In the genomic region with DNA sequence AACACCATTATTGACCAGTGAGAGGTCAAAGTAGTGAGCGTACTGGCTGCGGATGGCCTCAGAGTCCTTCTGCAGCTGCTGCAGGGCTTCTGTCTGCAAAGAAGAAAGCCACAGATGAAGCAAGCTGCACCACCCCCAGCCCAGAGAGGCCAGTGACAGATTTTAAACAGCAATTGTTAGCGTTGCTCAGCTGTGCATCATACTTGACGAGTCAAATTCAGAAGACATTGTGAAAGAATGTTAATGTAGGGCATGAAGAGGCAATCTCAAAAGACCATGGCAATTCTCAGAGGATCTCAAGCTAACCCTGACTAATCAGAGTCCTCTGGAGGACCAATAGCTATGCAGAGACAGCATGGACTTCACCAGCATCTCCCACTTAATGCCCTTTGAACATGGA, we compare ENCODE assay signal across 23 cellular contexts. TPM values are rescaled to one million over a fixed set of nuclear protein-coding genes. Genes with fewer than 3 reads are reported as not detected.
DNase-seq lines count a peak whose midpoint lies in the region; ATAC-seq and TF ChIP-seq lines count a peak whose summit lies in the region.
"Had no signal": no experiment of that assay in that cellular context is flagged by ENCODE, and none has a peak within 500 bp of the region (broad histone marks: within the 10 kb centered on the region; RNA-seq: fewer than 3 reads in every experiment).

No MANE protein-coding gene starts in this region.

- TF ChIP-seq POLR2A in IMR-90 (IDR thresholded peaks at IDR 0.05; ENCODE audit: low read depth, low read length): no peak

- peak overlapping the region; percentile 76 for H2BK5ac ChIP-seq in IMR-90 (ENCODE audit: low read depth, low read length, poor library complexity, severe bottlenecking)

- H3K14ac ChIP-seq in IMR-90 (replicated peaks; ENCODE audit: low read depth, low read length): no peak overlapping the region

- DNase-seq in AG10803 (ENCODE audit: low read depth) (peak; percentile 77), IMR-90 (peak; percentile 82), astrocyte of the spinal cord (ENCODE audit: low read depth, low spot score) (peak; percentile 2), iris pigment epithelial cell (ENCODE audit: low read depth) (peak; percentile 64), NCI-H524 treated with DMSO at 0.1 percent for 48 hours (lab: John Stamatoyannopoulos, UW) (no peak), HEK293T (ENCODE audit: extremely low spot score) (no peak)
- DNase-seq: activated CD4-positive, alpha-beta memory T cell treated with anti-CD3 and anti-CD28 coated beads for 36 hours; Calu3; hypothalamus; kidney glomerular epithelial cell; NCI-H1694 treated with DMSO at 0.1 percent for 48 hours; NCI-H345; NK-92 treated with Interleukin-12 subunit alpha and Interleukin-12 subunit beta, amount 100 ng/mL, for 24 hours; psoas muscle; stimulated activated CD8-positive, alpha-beta memory T cell treated with anti-CD3 and anti-CD28 coated beads, Interleukin-4, amount 100 ng/mL, for 48 hours; T-cell had no signal

- no peak overlapping the region for H2AK9ac ChIP-seq in IMR-90 (replicated peaks; ENCODE audit: low read depth, low read length, poor library complexity)

- H2BK120ac ChIP-seq in IMR-90 (ENCODE audit: low read depth, low read length): no peak overlapping the region

- no TSS peak for BruUV-seq in IMR-90 (replicated peaks; lab: Mats Ljungman, UMichigan)

- peaks cover 5% of the 10 kb centered on the region; the same call in 1 of the 2 replicates for H3K4me1 ChIP-seq in IMR-90 (ENCODE audit: control insufficient read depth, insufficient read depth, low read length)
- H3K4me1 ChIP-seq: psoas muscle had no signal

- H3K4me2 ChIP-seq in IMR-90 (ENCODE audit: low read depth, low read length): no peak overlapping the region

- 0 out of 2 replicates have a peak overlapping the region, but pooled peaks have one; percentile 26 for H2AK5ac ChIP-seq in IMR-90 (ENCODE audit: low read depth, low read length)

- H4K20me1 ChIP-seq in IMR-90 (ENCODE audit: insufficient read depth, low read length): peaks cover 8% of the 10 kb centered on the region

- H3K27ac ChIP-seq in IMR-90 (ENCODE audit: insufficient read depth, low read length): peak overlapping the region; percentile 34; the same call in 1 of the 2 replicates
- H3K27ac ChIP-seq: psoas muscle had no signal

- no peak overlapping the region for H2AFZ ChIP-seq in IMR-90 (replicated peaks; ENCODE audit: low read length, poor library complexity)

- no peak overlapping the region for H2BK20ac ChIP-seq in IMR-90 (ENCODE audit: low read depth, low read length)

- no peak overlapping the region for H4K91ac ChIP-seq in IMR-90 (ENCODE audit: insufficient read depth, low read depth, low read length)

- H3K36me3 ChIP-seq in IMR-90 (ENCODE audit: control insufficient read depth, insufficient read depth, low read length): peaks cover 24% of the 10 kb centered on the region

- no CpG with 5 or more reads among the region's 4 CpGs for WGBS in IMR-90 (ENCODE audit: extremely low coverage in 2 of 2, insufficient read length in 1 of 2), 2 experiments

- H3K4me3 ChIP-seq in AG10803 (ENCODE audit: low read length): no peak overlapping the region
- H3K4me3 ChIP-seq in IMR-90 (ENCODE audit: insufficient read depth, low read depth, low read length): no peak overlapping the region
- no peak overlapping the region for H3K4me3 ChIP-seq in astrocyte of the spinal cord (ENCODE audit: low read depth, low read length)
- H3K4me3 ChIP-seq: psoas muscle had no signal

- H4K5ac ChIP-seq in IMR-90 (ENCODE audit: low read depth, low read length): no peak overlapping the region

- H3K9me1 ChIP-seq in IMR-90 (ENCODE audit: insufficient read depth, low read length): peaks cover 5% of the 10 kb centered on the region; the same call in 1 of the 2 replicates

- dilution Hi-C loops in IMR-90 (cut with HindIII; ENCODE audit: low sequenced_read_pairs, unreplicated experiment): no loop called here

- peaks cover 3 to 6% of the 10 kb centered on the region in 2 experiments; a peak in 2 of 4 replicates for H3K79me1 ChIP-seq in IMR-90 (ENCODE audit: low read depth in 1 of 2, low read length in 2 of 2)

- intact Hi-C loops in IMR-90 (cut with micrococcal nuclease): loop anchor here (2.0 kb wide), 1 partner anchor 62 kb away; no protein-coding TSS in a partner anchor

- ATAC-seq in IMR-90 (ENCODE audit: low read depth): peak; percentile 78
- ATAC-seq in HG03520 (IDR thresholded peaks at IDR 0.05; ENCODE audit: unreplicated experiment): no peak
- no peak for ATAC-seq in HG03457 (IDR thresholded peaks at IDR 0.05; ENCODE audit: unreplicated experiment)
- ATAC-seq: psoas muscle, T-cell had no signal

- no peaks in the 10 kb centered on the region for H3K9me3 ChIP-seq in IMR-90 (ENCODE audit: control insufficient read depth, insufficient read depth, low read length)
- H3K9me3 ChIP-seq: psoas muscle had no signal

- no peak overlapping the region for H2BK15ac ChIP-seq in IMR-90 (ENCODE audit: low read depth, low read length)

- in situ Hi-C loops in IMR-90 (cut with MboI; ENCODE audit: low sequenced_read_pairs) (no loop called here), astrocyte of the spinal cord (cut with HindIII; ENCODE audit: low sequenced_read_pairs) (no loop called here)

- no peak overlapping the region for H3K18ac ChIP-seq in IMR-90 (ENCODE audit: low read depth, low read length)

- H3K27me3 ChIP-seq in IMR-90 (ENCODE audit: control insufficient read depth, insufficient read depth, low read length): no peaks in the 10 kb centered on the region

- no peak for TF ChIP-seq RAD21 in IMR-90 (IDR thresholded peaks at IDR 0.05; ENCODE audit: low read length)

- no peak overlapping the region for H3K9ac ChIP-seq in IMR-90 (ENCODE audit: low read depth, low read length)

- no peak overlapping the region for H3K56ac ChIP-seq in IMR-90 (ENCODE audit: extremely low read depth, insufficient read depth, low read length)

- H3K4ac ChIP-seq in IMR-90 (ENCODE audit: low read depth, low read length): no peak overlapping the region

- no peak for TF ChIP-seq CTCF in AG10803 (conservative IDR thresholded peaks at IDR 0.05; ENCODE audit: low read length)
- TF ChIP-seq CTCF in IMR-90 (conservative IDR thresholded peaks at IDR 0.05; ENCODE audit: low read depth, low read length): no peak
- TF ChIP-seq CTCF in astrocyte of the spinal cord (IDR thresholded peaks at IDR 0.05; ENCODE audit: low read depth, low read length): no peak

- POLR2A ChIA-PET in IMR-90 (lab: Charles Lee; ENCODE audit: unreplicated experiment): no interaction called here
- POLR2A ChIA-PET in HEK293T (lab: Yijun Ruan, JAX): no interaction called here

- no peak overlapping the region for H4K8ac ChIP-seq in IMR-90 (ENCODE audit: low read depth in 2 of 2, low read length in 2 of 2)

- CTCF ChIA-PET in IMR-90 (lab: Yijun Ruan, JAX): no interaction called here
- CTCF ChIA-PET in HEK293T (lab: Yijun Ruan, JAX): interaction anchor here (0.8 kb wide), 1 partner anchor 31 kb away, joined by 3 read pairs; no protein-coding TSS in a partner anchor

- H3K23ac ChIP-seq in IMR-90 (ENCODE audit: low read depth, low read length): no peak overlapping the region

TF ChIP-seq in IMR-90, 13 proteins besides CTCF, POLR2A, EP300 and RAD21:
- TF ChIP-seq MAZ (IDR thresholded peaks at IDR 0.05; ENCODE audit: borderline replicate concordance, low read depth, low read length) (no peak), FOS (IDR thresholded peaks at IDR 0.05; ENCODE audit: low read depth, low read length) (0 out of 2 replicates have a peak, but pooled peaks have one; percentile 24), CEBPB (IDR thresholded peaks at IDR 0.05; ENCODE audit: low read depth, low read length) (peak; percentile 86)

TF ChIP-seq in HEK293T, 16 proteins besides CTCF, POLR2A, EP300 and RAD21:
- no peak for TF ChIP-seq ELF4 (IDR thresholded peaks at IDR 0.05)
- no peak for TF ChIP-seq HDGF (IDR thresholded peaks at IDR 0.05; ENCODE audit: borderline replicate concordance)
- TF ChIP-seq NFRKB (IDR thresholded peaks at IDR 0.05): no peak
- no peak for TF ChIP-seq FOXK2 (IDR thresholded peaks at IDR 0.05)
- TF ChIP-seq ARNT (IDR thresholded peaks at IDR 0.05): no peak
- TF ChIP-seq TARDBP (IDR thresholded peaks at IDR 0.05): no peak
- no peak for TF ChIP-seq L3MBTL2 (conservative IDR thresholded peaks at IDR 0.05)
- no peak for TF ChIP-seq SP1 (IDR thresholded peaks at IDR 0.05)
- no peak for TF ChIP-seq FOXM1 (IDR thresholded peaks at IDR 0.05; ENCODE audit: borderline replicate concordance)

RNA-seq across cellular contexts. Expression of gene DKC1, which starts 16.6 kb away (rescaled TPM):
- 63.8 and 66.7 TPM in 2 replicates for total RNA-seq in IMR-90 (2012; rRNA removed)
- 42.9 and 49.9 TPM in 2 replicates for polyA plus RNA-seq in IMR-90 (2012; rRNA removed)
- 14.1 and 16.9 TPM in 2 replicates for polyA plus RNA-seq in IMR-90 (2012; cell fraction: cytosol; rRNA removed)
- 17.0 and 55.5 TPM in 2 replicates for polyA plus RNA-seq in IMR-90 (2012; cell fraction: nucleus; rRNA removed; ENCODE audit: low replicate concordance)

RNA-seq across cellular contexts. Expression of gene MPP1, which starts 26.0 kb away (rescaled TPM):
- 36.4 and 43.0 TPM in 2 replicates for total RNA-seq in IMR-90 (2012; rRNA removed)
- polyA plus RNA-seq in IMR-90 (2012; rRNA removed): 29.4 and 35.2 TPM in 2 replicates
- 18.5 and 21.3 TPM in 2 replicates for polyA plus RNA-seq in IMR-90 (2012; cell fraction: cytosol; rRNA removed)
- polyA plus RNA-seq in IMR-90 (2012; cell fraction: nucleus; rRNA removed; ENCODE audit: low replicate concordance): 34.3 and 65.1 TPM in 2 replicates

RNA-seq across cellular contexts. Expression of gene GAB3, which starts 28.4 kb away (rescaled TPM):
- 1.9 and 2.2 TPM in 2 replicates for total RNA-seq in IMR-90 (2012; rRNA removed)
- 3.4 and 3.7 TPM in 2 replicates for polyA plus RNA-seq in IMR-90 (2012; rRNA removed)
- 0.56 and 0.63 TPM in 2 replicates for polyA plus RNA-seq in IMR-90 (2012; cell fraction: cytosol; rRNA removed)
- 2.7 and 11.3 TPM in 2 replicates for polyA plus RNA-seq in IMR-90 (2012; cell fraction: nucleus; rRNA removed; ENCODE audit: low replicate concordance)
- total RNA-seq: Calu3, epithelial cell of proximal tubule had no signal

RNA-seq across cellular contexts. Expression of gene SMIM9, which starts 55.2 kb away (rescaled TPM):
- total RNA-seq in IMR-90 (2012; rRNA removed): not detected in 2 replicates
- polyA plus RNA-seq in IMR-90 (2012; rRNA removed): not detected in 2 replicates
- polyA plus RNA-seq in IMR-90 (2012; cell fraction: cytosol; rRNA removed): not detected in 2 replicates
- polyA plus RNA-seq in IMR-90 (2012; cell fraction: nucleus; rRNA removed; ENCODE audit: low replicate concordance): not detected in 2 replicates
- total RNA-seq: activated CD4-positive, alpha-beta memory T cell treated with anti-CD3 and anti-CD28 coated beads for 36 hours; Calu3; dermis microvascular lymphatic vessel endothelial cell; epithelial cell of proximal tubule; neural crest cell; psoas muscle; T-cell; temporal lobe had no signal
- polyA plus RNA-seq: BJ, psoas muscle had no signal

Comparison
In these comparisons a context has a peak if more than half of its experiments do, and no peak if none do; other contexts are left out.
1. DNase-seq: peak in AG10803 (single experiment), IMR-90 (single experiment), astrocyte of the spinal cord (single experiment) and iris pigment epithelial cell (single experiment); none in NCI-H524 treated with DMSO at 0.1 percent for 48 hours (single experiment) and HEK293T (single experiment).